In genomic region chr2:38685116-38685735, GRCh38 we compare ENCODE assay signal across 16 cellular contexts. TPM values are rescaled to one million over a fixed set of nuclear protein-coding genes. Genes with fewer than 3 reads are reported as not detected.
A peak's percentile ranks its signal among the peaks of the same experiment; 100 is the strongest.
DNase-seq lines count a peak whose midpoint lies in the region; ATAC-seq, FAIRE-seq and TF ChIP-seq lines count a peak whose summit lies in the region.
"Had no signal": no experiment of that assay in that cellular context is flagged by ENCODE, and none has a peak within 500 bp of the region (broad histone marks: within the 10 kb centered on the region; RNA-seq: fewer than 3 reads in every experiment).

No MANE protein-coding gene starts in this region.

- TF ChIP-seq CTCF in natural killer cell (IDR thresholded peaks at IDR 0.05) = no peak
- TF ChIP-seq CTCF in fibroblast of the aortic adventitia (IDR thresholded peaks at IDR 0.05; ENCODE audit: insufficient read depth, low read length) = no peak
- TF ChIP-seq CTCF in vagina (IDR thresholded peaks at IDR 0.05) = no peak

- no peaks in the 10 kb centered on the region for H3K27me3 ChIP-seq in vagina
- H3K27me3 ChIP-seq: foreskin keratinocyte, SJCRH30 had no signal

- TF ChIP-seq POLR2A in vagina (IDR thresholded peaks at IDR 0.05) = no peak

- DNase-seq in natural killer cell treated with Interleukin-12 subunit alpha and Interleukin-12 subunit beta and Interleukin-15 and Interleukin-18, amount 100 ng/mL, for 72 hours (ENCODE audit: low spot score) = no peak
- DNase-seq in natural killer cell (no peak), T-helper 17 cell (no peak), fibroblast of the aortic adventitia (ENCODE audit: low read depth) (peak; percentile 34), vagina (ENCODE audit: extremely low spot score in 2 of 2) (no peak), SW480 (ENCODE audit: low spot score) (no peak), HTR-8/SVneo (ENCODE audit: insufficient read length, low spot score) (no peak), HT-29 (ENCODE audit: low spot score) (no peak)
- DNase-seq: AML-193; foreskin keratinocyte; left cardiac atrium; NCI-H524 treated with DMSO at 0.1 percent for 48 hours; SJCRH30; stimulated activated CD8-positive, alpha-beta memory T cell treated with anti-CD3 and anti-CD28 coated beads, Interleukin-4, amount 100 ng/mL, for 48 hours had no signal

- intact Hi-C loops in natural killer cell (cut with micrococcal nuclease) = no loop called here
- intact Hi-C loops in vagina (cut with DNase I) = no loop called here

- H3K27me3 Mint-ChIP-seq in natural killer cell treated with Interleukin-12 subunit alpha and Interleukin-12 subunit beta and Interleukin-15 and Interleukin-18, amount 100 ng/mL, for 72 hours = no peaks in the 10 kb centered on the region
- H3K27me3 Mint-ChIP-seq in natural killer cell (ENCODE audit: low read depth in 2 of 2) (no peaks in the 10 kb centered on the region), T-helper 17 cell (no peaks in the 10 kb centered on the region)

- no peak for FAIRE-seq in HTR-8/SVneo (lab: Jason Lieb, UNC)
- FAIRE-seq: colon had no signal

- peak; percentile 73 to 82 for ATAC-seq in natural killer cell treated with Interleukin-12 subunit alpha and Interleukin-12 subunit beta and Interleukin-15 and Interleukin-18, amount 100 ng/mL, for 72 hours
- no peak for ATAC-seq in natural killer cell
- ATAC-seq in T-helper 17 cell = no peak
- ATAC-seq: foreskin keratinocyte, left cardiac atrium had no signal

- peaks cover 8% of the 10 kb centered on the region for H3K4me1 ChIP-seq in vagina
- H3K4me1 ChIP-seq: SJCRH30 had no signal

- H3K27ac Mint-ChIP-seq in natural killer cell treated with Interleukin-12 subunit alpha and Interleukin-12 subunit beta and Interleukin-15 and Interleukin-18, amount 100 ng/mL, for 72 hours = peak overlapping the region; percentile 55 to 74
- no peak overlapping the region for H3K27ac Mint-ChIP-seq in natural killer cell
- peak overlapping the region; percentile 98 for H3K27ac Mint-ChIP-seq in T-helper 17 cell

- peaks cover 0 to 15% of the 10 kb centered on the region in 2 donors for H3K36me3 ChIP-seq in vagina

- H3K9me3 Mint-ChIP-seq in natural killer cell treated with Interleukin-12 subunit alpha and Interleukin-12 subunit beta and Interleukin-15 and Interleukin-18, amount 100 ng/mL, for 72 hours = peaks cover 3% of the 10 kb centered on the region
- H3K9me3 Mint-ChIP-seq in natural killer cell = no peaks in the 10 kb centered on the region
- H3K9me3 Mint-ChIP-seq: neural crest cell had no signal

- H3K4me3 Mint-ChIP-seq in natural killer cell treated with Interleukin-12 subunit alpha and Interleukin-12 subunit beta and Interleukin-15 and Interleukin-18, amount 100 ng/mL, for 72 hours = peak overlapping the region; percentile 65
- H3K4me3 Mint-ChIP-seq in natural killer cell (no peak overlapping the region), T-helper 17 cell (no peak overlapping the region)
- H3K4me3 Mint-ChIP-seq: neural crest cell had no signal

- H3K4me3 ChIP-seq in fibroblast of the aortic adventitia (ENCODE audit: low read depth, low read length) (no peak overlapping the region), vagina (no peak overlapping the region)
- H3K4me3 ChIP-seq: SJCRH30 had no signal

- H3K36me3 Mint-ChIP-seq in natural killer cell treated with Interleukin-12 subunit alpha and Interleukin-12 subunit beta and Interleukin-15 and Interleukin-18, amount 100 ng/mL, for 72 hours = peaks cover 20% of the 10 kb centered on the region
- peaks cover 13% of the 10 kb centered on the region for H3K36me3 Mint-ChIP-seq in natural killer cell
- H3K36me3 Mint-ChIP-seq in T-helper 17 cell (ENCODE audit: low read depth) = peaks cover 13% of the 10 kb centered on the region

- H3K27ac ChIP-seq in vagina = peak overlapping the region; percentile 20
- H3K27ac ChIP-seq: foreskin keratinocyte, SJCRH30 had no signal

- peaks cover 14 to 42% of the 10 kb centered on the region in 2 donors for H3K4me1 Mint-ChIP-seq in natural killer cell treated with Interleukin-12 subunit alpha and Interleukin-12 subunit beta and Interleukin-15 and Interleukin-18, amount 100 ng/mL, for 72 hours (ENCODE audit: low read depth in 2 of 2)
- H3K4me1 Mint-ChIP-seq in natural killer cell (peaks cover 4 to 6% of the 10 kb centered on the region in 2 donors), T-helper 17 cell (peaks cover 27% of the 10 kb centered on the region)
- H3K4me1 Mint-ChIP-seq: neural crest cell had no signal

- H3K9me3 ChIP-seq in T-helper 17 cell (ENCODE audit: control insufficient read depth, low read length, poor library complexity, severe bottlenecking) (no peaks in the 10 kb centered on the region), vagina (no peaks in the 10 kb centered on the region)
- H3K9me3 ChIP-seq: SJCRH30 had no signal

RNA-seq across cellular contexts. Expression of gene GALM, which starts 19.3 kb away (rescaled TPM):
- 10 to 100 TPM; 19.9 to 50.0 TPM for total RNA-seq in natural killer cell treated with Interleukin-12 subunit alpha and Interleukin-12 subunit beta and Interleukin-15 and Interleukin-18, amount 100 ng/mL, for 72 hours
- total RNA-seq in natural killer cell (10 to 100 TPM in 2 of 3 donors, 1 to 10 TPM in 1; 4.0 to 12.4 (median 11.0) TPM), T-helper 17 cell (10 to 100 TPM; 18.5 to 28.3 TPM), fibroblast of the aortic adventitia (ENCODE audit: low replicate concordance) (27.7 and 35.2 TPM in 2 replicates), vagina (16.9 TPM)
- total RNA-seq in HT-29 (2014; rRNA removed; shearing (Covaris generic)) = 20.8 and 25.0 TPM in 2 replicates

Comparison
In these comparisons a context has a peak if more than half of its experiments do, and no peak if none do; other contexts are left out.
1. ATAC-seq: peak in natural killer cell treated with Interleukin-12 subunit alpha and Interleukin-12 subunit beta and Interleukin-15 and Interleukin-18, amount 100 ng/mL, for 72 hours (2 of 2); none in natural killer cell (0 of 3) and T-helper 17 cell (single experiment).
2. H3K27ac Mint-ChIP-seq: peak in natural killer cell treated with Interleukin-12 subunit alpha and Interleukin-12 subunit beta and Interleukin-15 and Interleukin-18, amount 100 ng/mL, for 72 hours (2 of 2) and T-helper 17 cell (single experiment); none in natural killer cell (0 of 2).